ENCODE assay signal across 8 cellular contexts in genomic region chr11:67286621-67287333, GRCh38. TPM values are rescaled to one million over a fixed set of nuclear protein-coding genes. Genes with fewer than 3 reads are reported as not detected.
A peak's percentile ranks its signal among the peaks of the same experiment; 100 is the strongest.
DNase-seq lines count a peak whose midpoint lies in the region; ATAC-seq and TF ChIP-seq lines count a peak whose summit lies in the region.

No MANE protein-coding gene starts in this region.

- intact Hi-C loops in Panc1 (cut with micrococcal nuclease; ENCODE audit: unreplicated experiment), result no loop called here

- DNase-seq in GM10248 (ENCODE audit: extremely low spot score) (no peak), Panc1 (ENCODE audit: low read depth, low spot score) (no peak), epithelial cell of esophagus (ENCODE audit: low read depth) (no peak), progenitor cell of endocrine pancreas (ENCODE audit: low spot score, unreplicated experiment) (no peak), NCI-H187 treated with DMSO at 0.1 percent for 48 hours (lab: John Stamatoyannopoulos, UW) (no peak), COLO668 (lab: John Stamatoyannopoulos, UW; ENCODE audit: unreplicated experiment) (no peak), COR-L47 (lab: John Stamatoyannopoulos, UW) (no peak)

- BruUV-seq in Panc1 (replicated peaks; lab: Mats Ljungman, UMichigan), result no TSS peak

- no peaks in the 10 kb centered on the region for H3K9me3 Mint-ChIP-seq in progenitor cell of endocrine pancreas (ENCODE audit: low read depth)

- H3K4me1 ChIP-seq in Panc1 (ENCODE audit: control insufficient read depth, insufficient read depth, low read length), result peaks cover 18% of the 10 kb centered on the region

- H3K36me3 Mint-ChIP-seq in progenitor cell of endocrine pancreas (ENCODE audit: insufficient read depth), result peaks cover 3% of the 10 kb centered on the region

- H3K4me1 Mint-ChIP-seq in progenitor cell of endocrine pancreas (ENCODE audit: low read depth), result peaks cover 12% of the 10 kb centered on the region

- no peaks in the 10 kb centered on the region; the same call in 1 of the 2 replicates for H3K36me3 ChIP-seq in Panc1 (ENCODE audit: control insufficient read depth, insufficient read depth, low read length)

- peak; percentile 18 for TF ChIP-seq CTCF in GM10248 (IDR thresholded peaks at IDR 0.05; ENCODE audit: control extremely low read depth, extremely low read depth, low read depth, missing control alignments)
- TF ChIP-seq CTCF in Panc1 (IDR thresholded peaks at IDR 0.05), result no peak; the same call in 1 of the 2 replicates
- peak; percentile 17 for TF ChIP-seq CTCF in epithelial cell of esophagus (IDR thresholded peaks at IDR 0.05; ENCODE audit: insufficient read depth, low read depth, low read length, missing control alignments)
- no peak for TF ChIP-seq CTCF in progenitor cell of endocrine pancreas (IDR thresholded peaks at IDR 0.05; ENCODE audit: unreplicated experiment)

- no peaks in the 10 kb centered on the region for H3K27me3 ChIP-seq in Panc1 (ENCODE audit: control insufficient read depth, insufficient read depth, low read length)

- ATAC-seq in Panc1, result no peak
- ATAC-seq in HG03469 (IDR thresholded peaks at IDR 0.05; ENCODE audit: unreplicated experiment), result no peak

- no peaks in the 10 kb centered on the region for H3K27me3 Mint-ChIP-seq in progenitor cell of endocrine pancreas

- peak overlapping the region; percentile 95 for H3K27ac ChIP-seq in Panc1 (ENCODE audit: low read length)

- no peak overlapping the region for H3K4me3 ChIP-seq in Panc1 (ENCODE audit: low read depth in 2 of 2, low read length in 2 of 2)
- no peak overlapping the region for H3K4me3 ChIP-seq in epithelial cell of esophagus (ENCODE audit: low read length)

- no peaks in the 10 kb centered on the region for H3K9me3 ChIP-seq in Panc1 (ENCODE audit: control insufficient read depth, insufficient read depth, low read depth, low read length)

- in situ Hi-C loops in Panc1 (cut with HindIII; ENCODE audit: low pct_unique_long_range_greater_than_20kb, low sequenced_read_pairs), result no loop called here

- peak overlapping the region; percentile 75 for H3K4me3 Mint-ChIP-seq in progenitor cell of endocrine pancreas (ENCODE audit: low read depth)

- CTCF ChIA-PET in GM10248 (lab: Yijun Ruan, JAX), result interaction anchor here (0.9 to 3.9 kb wide), 4 partner anchors 9 to 30 kb away, joined by 3 to 23 read pairs (median 11); no protein-coding TSS in a partner anchor
- CTCF ChIA-PET in Panc1 (lab: Charles Lee), result interaction anchor here (0.8 kb wide), 1 partner anchor 923 kb away, joined by 3 read pairs; no protein-coding TSS in a partner anchor

- POLR2A ChIA-PET in GM10248 (lab: Yijun Ruan, JAX) (interaction anchor here (0.6 kb wide), 1 partner anchor 58 kb away, joined by 5 read pairs; no protein-coding TSS in a partner anchor), Panc1 (lab: Charles Lee) (no interaction called here)

- peak overlapping the region; percentile 95 for H3K27ac Mint-ChIP-seq in progenitor cell of endocrine pancreas

RNA-seq across cellular contexts. Expression of gene ANKRD13D, which starts 2.3 kb away (rescaled TPM):
- total RNA-seq in Panc1 (2021; ENCODE audit: unreplicated experiment) (76.5 TPM), progenitor cell of endocrine pancreas (74.9 and 76.0 TPM in 2 replicates)
- polyA plus RNA-seq in Panc1 (2012; ENCODE audit: insufficient read length), result 55.6 TPM

RNA-seq across cellular contexts. Expression of gene SSH3, which starts 16.6 kb away (rescaled TPM):
- total RNA-seq in Panc1 (2021; ENCODE audit: unreplicated experiment), result 79.8 TPM
- polyA plus RNA-seq in Panc1 (2012; ENCODE audit: insufficient read length), result 82.6 TPM
- 48.9 and 56.9 TPM in 2 replicates for total RNA-seq in progenitor cell of endocrine pancreas

RNA-seq across cellular contexts. Expression of gene GRK2, which starts 20.5 kb away (rescaled TPM):
- total RNA-seq in Panc1 (2021; ENCODE audit: unreplicated experiment) (103 TPM), progenitor cell of endocrine pancreas (52.9 and 53.0 TPM in 2 replicates)
- polyA plus RNA-seq in Panc1 (2012; ENCODE audit: insufficient read length), result 192 TPM

Comparison
In these comparisons a context has a peak if more than half of its experiments do, and no peak if none do; other contexts are left out.
1. CTCF ChIP-seq: peak in GM10248 (single experiment) and epithelial cell of esophagus (single experiment); none in Panc1 (single experiment) and progenitor cell of endocrine pancreas (single experiment).